ENCODE assay signal across 6 cellular contexts in genomic region chr17:4704574-4704907, GRCh38. TPM values are rescaled to one million over a fixed set of nuclear protein-coding genes. Genes with fewer than 3 reads are reported as not detected.
DNase-seq lines count a peak whose midpoint lies in the region; TF ChIP-seq lines count a peak whose summit lies in the region.
"Not testable (repeated sequence)": the region's sequence is repeated elsewhere in the genome, so short reads cannot be mapped to it uniquely, and the experiment has no call there.

No MANE protein-coding gene starts in this region.

- intact Hi-C loops in esophagus muscularis mucosa (cut with DNase I) (loop anchor here (10.0 kb wide), 1 partner anchor 180 kb away; no protein-coding TSS in a partner anchor), spleen (cut with DNase I; ENCODE audit: low total_unique reads) (loop anchor here (10.0 kb wide), 1 partner anchor 180 kb away; no protein-coding TSS in a partner anchor)

- H3K9ac ChIP-seq in BLaER1 treated with 17β-estradiol and CSF1 and Interleukin-3, amounts not matched to agents 10 nM and 100 nM: peak overlapping the region; percentile 81 to 95 (median 90)
- peak overlapping the region; percentile 81 for H3K9ac ChIP-seq in mesendoderm (ENCODE audit: low read length)

- H3K9me3 ChIP-seq in BLaER1 treated with 17β-estradiol and CSF1 and Interleukin-3, amounts not matched to agents 10 nM and 100 nM (replicated peaks in 1 of 11); esophagus muscularis mucosa; spleen: not testable (repeated sequence)

- 58% methylated on average over 14 of the region's 14 CpGs for WGBS in esophagus muscularis mucosa
- no CpG with 5 or more reads among the region's 14 CpGs for WGBS in mesendoderm (ENCODE audit: extremely low coverage, insufficient coverage, low lambda C conversion rate)
- 47 to 52% (median 50%) methylated on average over 14 of the region's 14 CpGs for WGBS in spleen, 5 donors

- H3K4me1 ChIP-seq in BLaER1 treated with 17β-estradiol and CSF1 and Interleukin-3, amounts not matched to agents 10 nM and 100 nM: peaks cover 31 to 58% (median 47%) of the 10 kb centered on the region in 10 experiments
- peaks cover under 1 to 39% (median 32%) of the 10 kb centered on the region in 4 donors for H3K4me1 ChIP-seq in esophagus muscularis mucosa
- H3K4me1 ChIP-seq in mesendoderm (ENCODE audit: control insufficient read depth, low read depth, low read length): not testable (repeated sequence)
- H3K4me1 ChIP-seq in spleen: peaks cover 13 to 45% (median 31%) of the 10 kb centered on the region in 6 donors

- H3K56ac ChIP-seq in mesendoderm (ENCODE audit: low read length): peak overlapping the region; percentile 94

- H4K20me1 ChIP-seq in BLaER1 treated with 17β-estradiol and CSF1 and Interleukin-3, amounts not matched to agents 10 nM and 100 nM: peaks cover 0 to 37% (median 12%) of the 10 kb centered on the region in 11 experiments; a peak in 12 of 22 replicates

- H3K18ac ChIP-seq in mesendoderm (ENCODE audit: low read length): not testable (repeated sequence)

- not testable (repeated sequence) for H3K27me3 ChIP-seq in BLaER1 treated with 17β-estradiol and CSF1 and Interleukin-3, amounts not matched to agents 10 nM and 100 nM; esophagus muscularis mucosa; mesendoderm (ENCODE audit: insufficient read depth, low read length, poor library complexity); spleen (replicated peaks in 1 of 7)

- peak overlapping the region; percentile 77 to 100 (median 90) for H3K4me3 ChIP-seq in BLaER1 treated with 17β-estradiol and CSF1 and Interleukin-3, amounts not matched to agents 10 nM and 100 nM
- peak overlapping the region; percentile 91 for H3K4me3 ChIP-seq in NB4 (ENCODE audit: low read depth, low read length)
- peak overlapping the region; percentile 80 to 96 (median 84) for H3K4me3 ChIP-seq in esophagus muscularis mucosa
- not testable (repeated sequence) for H3K4me3 ChIP-seq in mesendoderm (ENCODE audit: low read length)
- H3K4me3 ChIP-seq in spleen: peak overlapping the region; percentile 86 to 99 (median 97)

- H3K27ac Mint-ChIP-seq in activated naive CD4-positive, alpha-beta T cell treated with anti-CD3 and anti-CD28 coated beads, Interleukin-2, amount 10 ng/mL, durations not matched to agents 7 days and 5 days: peak overlapping the region; percentile 95

- H3K23ac ChIP-seq in mesendoderm (ENCODE audit: low read length): not testable (repeated sequence)

- TF ChIP-seq EP300 in esophagus muscularis mucosa (IDR thresholded peaks at IDR 0.05): not testable (repeated sequence)

- not testable (repeated sequence) for H2BK120ac ChIP-seq in mesendoderm (ENCODE audit: low read depth, low read length)

- peaks cover 16% of the 10 kb centered on the region for H3K36me3 Mint-ChIP-seq in activated naive CD4-positive, alpha-beta T cell treated with anti-CD3 and anti-CD28 coated beads, Interleukin-2, amount 10 ng/mL, durations not matched to agents 7 days and 5 days

- not testable (repeated sequence) for H3K9me3 Mint-ChIP-seq in activated naive CD4-positive, alpha-beta T cell treated with anti-CD3 and anti-CD28 coated beads, Interleukin-2, amount 10 ng/mL, durations not matched to agents 7 days and 5 days

- peak overlapping the region; percentile 73 to 97 (median 90) for H3K4me2 ChIP-seq in BLaER1 treated with 17β-estradiol and CSF1 and Interleukin-3, amounts not matched to agents 10 nM and 100 nM
- not testable (repeated sequence) for H3K4me2 ChIP-seq in mesendoderm (ENCODE audit: low read length)

- TF ChIP-seq CTCF in NB4 (IDR thresholded peaks at IDR 0.05; ENCODE audit: low read depth, low read length); esophagus muscularis mucosa (IDR thresholded peaks at IDR 0.05); spleen (IDR thresholded peaks at IDR 0.05 in 8 of 11, conservative IDR thresholded peaks at IDR 0.05 in 3 of 11): not testable (repeated sequence)

- peak overlapping the region; percentile 65 for H3K4ac ChIP-seq in mesendoderm (ENCODE audit: low read depth, low read length)

- H3K27me3 Mint-ChIP-seq in activated naive CD4-positive, alpha-beta T cell treated with anti-CD3 and anti-CD28 coated beads, Interleukin-2, amount 10 ng/mL, durations not matched to agents 7 days and 5 days: not testable (repeated sequence)

- H2AK5ac ChIP-seq in mesendoderm (ENCODE audit: low read length): not testable (repeated sequence)

- not testable (repeated sequence) for H2BK15ac ChIP-seq in mesendoderm (replicated peaks; ENCODE audit: low read depth)

- H3K79me1 ChIP-seq in mesendoderm (ENCODE audit: low read length): not testable (repeated sequence)

- peak overlapping the region; percentile 73 for H3K4me3 Mint-ChIP-seq in activated naive CD4-positive, alpha-beta T cell treated with anti-CD3 and anti-CD28 coated beads, Interleukin-2, amount 10 ng/mL, durations not matched to agents 7 days and 5 days

- not testable (repeated sequence) for H2BK5ac ChIP-seq in mesendoderm (ENCODE audit: low read length)

- not testable (repeated sequence) for DNase-seq in NB4 (ENCODE audit: low read depth); activated naive CD4-positive, alpha-beta T cell treated with anti-CD3 and anti-CD28 coated beads, Interleukin-2, amount 10 ng/mL, durations not matched to agents 7 days and 5 days; esophagus muscularis mucosa (ENCODE audit: extremely low spot score); mesendoderm; spleen

- peaks cover 59% of the 10 kb centered on the region for H3K4me1 Mint-ChIP-seq in activated naive CD4-positive, alpha-beta T cell treated with anti-CD3 and anti-CD28 coated beads, Interleukin-2, amount 10 ng/mL, durations not matched to agents 7 days and 5 days

- H3K36me3 ChIP-seq in BLaER1 treated with 17β-estradiol and CSF1 and Interleukin-3, amounts not matched to agents 10 nM and 100 nM: peaks cover 0 to 24% (median 14%) of the 10 kb centered on the region in 11 experiments; a peak in 9 of 22 replicates
- H3K36me3 ChIP-seq in esophagus muscularis mucosa; mesendoderm (ENCODE audit: control insufficient read depth, insufficient read depth, low read length); spleen: not testable (repeated sequence)

- H4K8ac ChIP-seq in mesendoderm (ENCODE audit: low read depth, low read length): not testable (repeated sequence)

- TF ChIP-seq POLR2A in NB4 (IDR thresholded peaks at IDR 0.05; ENCODE audit: extremely low read depth, insufficient read length); esophagus muscularis mucosa (IDR thresholded peaks at IDR 0.05; ENCODE audit: low read depth); spleen (IDR thresholded peaks at IDR 0.05): not testable (repeated sequence)

- H3K79me2 ChIP-seq in mesendoderm (ENCODE audit: control insufficient read depth, insufficient read depth, low read length): peaks cover 38% of the 10 kb centered on the region

- CTCF ChIA-PET in activated naive CD4-positive, alpha-beta T cell treated with anti-CD3 and anti-CD28 coated beads, Interleukin-2, amount 10 ng/mL, durations not matched to agents 7 days and 5 days (lab: Charles Lee): not testable (repeated sequence)

- not testable (repeated sequence) for H4K5ac ChIP-seq in mesendoderm (ENCODE audit: low read length)

- peak overlapping the region; percentile 64 to 92 (median 89); a peak in 21 of 22 replicates for H3K27ac ChIP-seq in BLaER1 treated with 17β-estradiol and CSF1 and Interleukin-3, amounts not matched to agents 10 nM and 100 nM
- H3K27ac ChIP-seq in esophagus muscularis mucosa (replicated peaks in 1 of 4): peak overlapping the region; percentile 83 to 89 (median 85)
- H3K27ac ChIP-seq in mesendoderm (ENCODE audit: low read depth, low read length): not testable (repeated sequence)
- peak overlapping the region in 7 of 8 donors; percentile 85 to 93 (median 88) for H3K27ac ChIP-seq in spleen

RNA-seq across cellular contexts. Expression of gene PELP1, which starts 0.6 kb away (rescaled TPM):
- 10 to 100 TPM; 17.0 to 35.0 (median 24.0) TPM for total RNA-seq in esophagus muscularis mucosa
- 79.4 TPM for polyA plus RNA-seq in mesendoderm (2013, experiment 1 of 2)
- polyA plus RNA-seq in mesendoderm (2013, experiment 2 of 2): 77.5 TPM
- total RNA-seq in spleen: 10 to 100 TPM; 21.7 to 67.6 (median 43.9) TPM
- polyA plus RNA-seq in spleen: 10 to 100 TPM; 15.7 to 34.9 (median 25.8) TPM

RNA-seq across cellular contexts. Expression of gene ARRB2, which starts 5.9 kb away (rescaled TPM):
- total RNA-seq in esophagus muscularis mucosa (10 to 100 TPM; 25.4 to 41.4 (median 31.4) TPM), spleen (100 to 1,000 TPM; 117 to 416 (median 226) TPM)
- 33.5 TPM for polyA plus RNA-seq in mesendoderm (2013, experiment 1 of 2)
- polyA plus RNA-seq in mesendoderm (2013, experiment 2 of 2): 33.1 TPM
- polyA plus RNA-seq in spleen: 100 to 1,000 TPM in 2 of 3 donors, 10 to 100 TPM in 1; 61.4 to 127 (median 120) TPM

RNA-seq across cellular contexts. Expression of gene MED11, which starts 26.7 kb away (rescaled TPM):
- total RNA-seq in esophagus muscularis mucosa (10 to 100 TPM; 23.3 to 36.4 (median 26.6) TPM), spleen (10 to 100 TPM; 17.1 to 42.7 (median 22.3) TPM)
- 25.0 TPM for polyA plus RNA-seq in mesendoderm (2013, experiment 1 of 2)
- polyA plus RNA-seq in mesendoderm (2013, experiment 2 of 2): 26.6 TPM
- polyA plus RNA-seq in spleen: 10 to 100 TPM; 42.9 to 47.1 (median 43.8) TPM

RNA-seq across cellular contexts. Expression of gene ZMYND15, which starts 35.1 kb away (rescaled TPM):
- total RNA-seq in esophagus muscularis mucosa (under 1 TPM in 3 of 4 donors, not detected in 1; 0.23 to 0.50 (median 0.42) TPM), spleen (10 to 100 TPM in 1 of 7 donors, 1 to 10 TPM in 6; 3.8 to 11.5 (median 5.2) TPM)
- 0.11 TPM for polyA plus RNA-seq in mesendoderm (2013, experiment 1 of 2)
- 0.08 TPM for polyA plus RNA-seq in mesendoderm (2013, experiment 2 of 2)
- 1 to 10 TPM; 1.8 to 3.1 (median 2.2) TPM for polyA plus RNA-seq in spleen

RNA-seq across cellular contexts. Expression of gene CXCL16, which starts 35.2 kb away (rescaled TPM):
- 10 to 100 TPM in 2 of 4 donors, 1 to 10 TPM in 2; 5.8 to 21.7 (median 9.4) TPM for total RNA-seq in esophagus muscularis mucosa
- polyA plus RNA-seq in mesendoderm (2013, experiment 1 of 2): 0.46 TPM
- polyA plus RNA-seq in mesendoderm (2013, experiment 2 of 2): 0.45 TPM
- total RNA-seq in spleen: 100 to 1,000 TPM in 1 of 7 donors, 10 to 100 TPM in 6; 45.5 to 104 (median 70.5) TPM
- 10 to 100 TPM; 11.5 to 29.0 (median 17.2) TPM for polyA plus RNA-seq in spleen
